ENCODE assay signal across 26 cellular contexts in the genomic region with DNA sequence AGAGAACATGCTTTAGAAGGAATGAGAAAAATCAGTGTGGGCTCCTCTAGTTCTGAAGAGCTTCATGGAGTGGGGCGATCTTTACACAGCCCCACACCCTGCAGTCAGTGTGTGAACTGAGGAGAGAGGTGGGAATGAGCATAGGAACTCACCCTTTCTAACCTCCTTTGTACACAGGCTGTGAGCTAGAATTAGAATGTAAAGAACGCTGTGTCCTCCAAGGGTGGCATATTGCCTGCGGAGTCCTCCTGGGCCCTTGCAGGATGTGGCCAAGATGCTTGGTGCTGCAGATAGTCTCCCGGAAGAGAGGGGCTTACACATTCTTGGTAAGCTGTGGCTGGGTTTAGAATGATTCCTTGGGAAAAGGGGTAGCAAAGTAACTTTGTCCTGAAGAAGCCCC. TPM values are rescaled to one million over a fixed set of nuclear protein-coding genes. Genes with fewer than 3 reads are reported as not detected.
A peak's percentile ranks its signal among the peaks of the same experiment; 100 is the strongest.
DNase-seq lines count a peak whose midpoint lies in the region; ATAC-seq and TF ChIP-seq lines count a peak whose summit lies in the region.
"Had no signal": no experiment of that assay in that cellular context is flagged by ENCODE, and none has a peak within 500 bp of the region (broad histone marks: within the 10 kb centered on the region; RNA-seq: fewer than 3 reads in every experiment).

No MANE protein-coding gene starts in this region.

- peak; percentile 24 to 61 for TF ChIP-seq POLR2A in gastrocnemius medialis (IDR thresholded peaks at IDR 0.05)

- H3K4me1 Mint-ChIP-seq in activated CD4-positive, alpha-beta T cell treated with anti-CD3 and anti-CD28 coated beads, Interleukin-2, amount 10 ng/mL, durations not matched to agents 24 days and 14 days = peaks cover 56% of the 10 kb centered on the region

- H3K27me3 Mint-ChIP-seq in activated CD4-positive, alpha-beta T cell treated with anti-CD3 and anti-CD28 coated beads, Interleukin-2, amount 10 ng/mL, durations not matched to agents 24 days and 14 days = no peaks in the 10 kb centered on the region
- H3K27me3 Mint-ChIP-seq: activated naive CD4-positive, alpha-beta T cell treated with anti-CD3 and anti-CD28 coated beads, Interleukin-2, amount 50 U/mL, for 24 hours had no signal

- H3K9me3 Mint-ChIP-seq in activated CD4-positive, alpha-beta T cell treated with anti-CD3 and anti-CD28 coated beads, Interleukin-2, amount 10 ng/mL, durations not matched to agents 24 days and 14 days = no peaks in the 10 kb centered on the region
- H3K9me3 Mint-ChIP-seq: activated naive CD4-positive, alpha-beta T cell treated with anti-CD3 and anti-CD28 coated beads, Interleukin-2, amount 50 U/mL, for 24 hours; brain; GM23338 had no signal

- peak; percentile 70 for DNase-seq in activated CD4-positive, alpha-beta T cell treated with anti-CD3 and anti-CD28 coated beads, Interleukin-2, amount 10 ng/mL, durations not matched to agents 24 days and 14 days
- DNase-seq in activated CD4-positive, alpha-beta T cell treated with anti-CD3 and anti-CD28 coated beads for 1 hour = no peak
- DNase-seq in SK-MEL-5 (ENCODE audit: low read depth, low spot score) = peak; percentile 70
- no peak for DNase-seq in right atrium auricular region (ENCODE audit: low spot score)
- peak; percentile 62 to 77 for DNase-seq in gastrocnemius medialis
- DNase-seq in mucosa of gallbladder (ENCODE audit: low spot score) = no peak
- DNase-seq: activated CD4-positive, CD25-positive, alpha-beta regulatory T cell treated with anti-CD3 and anti-CD28 coated beads, Interleukin-2, amount 50 U/mL, for 72 hours; BE2C; colonic mucosa; DMS 273 treated with DMSO at 0.1 percent for 48 hours; hypothalamus; kidney; midbrain; NCI-H1417 treated with DMSO at 0.1 percent for 48 hours; NCI-H2171; nucleus accumbens; PC-3; stimulated activated CD4-positive, alpha-beta T cell treated with anti-CD3 and anti-CD28 coated beads, Interleukin-2, amount 100 ng/mL, for 48 hours; T-helper 9 cell had no signal

- H3K4me1 ChIP-seq in right atrium auricular region (peaks cover 0 to 88% of the 10 kb centered on the region in 2 donors), gastrocnemius medialis (peaks cover 66 to 91% of the 10 kb centered on the region in 2 donors)
- H3K4me1 ChIP-seq: BE2C, colonic mucosa, SJSA1 had no signal

- no peaks in the 10 kb centered on the region for H3K9me3 ChIP-seq in right atrium auricular region
- H3K9me3 ChIP-seq in gastrocnemius medialis = no peaks in the 10 kb centered on the region
- H3K9me3 ChIP-seq: BE2C, colonic mucosa, SJSA1 had no signal

- no peak for TF ChIP-seq CTCF in right atrium auricular region (IDR thresholded peaks at IDR 0.05)
- no peak for TF ChIP-seq CTCF in gastrocnemius medialis (IDR thresholded peaks at IDR 0.05 in 4 of 5, conservative IDR thresholded peaks at IDR 0.05 in 1 of 5)

- no peaks in the 10 kb centered on the region for H3K36me3 Mint-ChIP-seq in activated CD4-positive, alpha-beta T cell treated with anti-CD3 and anti-CD28 coated beads, Interleukin-2, amount 10 ng/mL, durations not matched to agents 24 days and 14 days (ENCODE audit: low read depth)
- H3K36me3 Mint-ChIP-seq: activated naive CD4-positive, alpha-beta T cell treated with anti-CD3 and anti-CD28 coated beads, Interleukin-2, amount 50 U/mL, for 24 hours; brain had no signal

- H3K4me3 ChIP-seq in right atrium auricular region (no peak overlapping the region), gastrocnemius medialis (no peak overlapping the region)
- H3K4me3 ChIP-seq: colonic mucosa, GM23338, SJSA1 had no signal

- in situ Hi-C loops in SK-MEL-5 (cut with HindIII; ENCODE audit: low pct_unique_long_range_greater_than_20kb, low sequenced_read_pairs) = no loop called here
- in situ Hi-C loops in gastrocnemius medialis (cut with MboI; ENCODE audit: low sequenced_read_pairs in 4 of 4) = no loop called here

- H3K27ac ChIP-seq in right atrium auricular region = peak overlapping the region; percentile 69 to 74
- peak overlapping the region; percentile 75 to 99 (median 96) for H3K27ac ChIP-seq in gastrocnemius medialis
- H3K27ac ChIP-seq: 22Rv1, colonic mucosa, SJSA1 had no signal

- H3K27ac Mint-ChIP-seq in activated CD4-positive, alpha-beta T cell treated with anti-CD3 and anti-CD28 coated beads, Interleukin-2, amount 10 ng/mL, durations not matched to agents 24 days and 14 days = peak overlapping the region; percentile 68
- H3K27ac Mint-ChIP-seq: activated naive CD4-positive, alpha-beta T cell treated with anti-CD3 and anti-CD28 coated beads, Interleukin-2, amount 50 U/mL, for 24 hours; brain; GM23338 had no signal

- no peak overlapping the region for H3K4me3 Mint-ChIP-seq in activated CD4-positive, alpha-beta T cell treated with anti-CD3 and anti-CD28 coated beads, Interleukin-2, amount 10 ng/mL, durations not matched to agents 24 days and 14 days
- H3K4me3 Mint-ChIP-seq: activated naive CD4-positive, alpha-beta T cell treated with anti-CD3 and anti-CD28 coated beads, Interleukin-2, amount 50 U/mL, for 24 hours; brain; GM23338 had no signal

- no peaks in the 10 kb centered on the region for H3K27me3 ChIP-seq in right atrium auricular region
- no peaks in the 10 kb centered on the region for H3K27me3 ChIP-seq in gastrocnemius medialis
- H3K27me3 ChIP-seq: BE2C, colonic mucosa, SJSA1 had no signal

- peak; percentile 63 to 66 for ATAC-seq in gastrocnemius medialis
- ATAC-seq in GM19467 (IDR thresholded peaks at IDR 0.05; ENCODE audit: unreplicated experiment) = no peak
- no peak for ATAC-seq in GM18909 (IDR thresholded peaks at IDR 0.05; ENCODE audit: poor library complexity, unreplicated experiment)
- ATAC-seq: GM23338, PC-3 had no signal

- H3K36me3 ChIP-seq in right atrium auricular region (no peaks in the 10 kb centered on the region), gastrocnemius medialis (no peaks in the 10 kb centered on the region)
- H3K36me3 ChIP-seq: BE2C, colonic mucosa, SJSA1 had no signal

- intact Hi-C loops in activated CD4-positive, alpha-beta T cell treated with anti-CD3 and anti-CD28 coated beads, Interleukin-2, amount 10 ng/mL, durations not matched to agents 24 days and 14 days (cut with micrococcal nuclease) = loop anchor here (10.0 kb wide), 1 partner anchor 45 kb away; the partner anchor contains the start of gene NINJ2
- intact Hi-C loops in gastrocnemius medialis (cut with DNase I; ENCODE audit: low total_unique reads) = no loop called here

RNA-seq across cellular contexts. Expression of gene NINJ2, which starts 43.9 kb away (rescaled TPM):
- total RNA-seq in activated CD4-positive, alpha-beta T cell treated with anti-CD3 and anti-CD28 coated beads, Interleukin-2, amount 10 ng/mL, durations not matched to agents 24 days and 14 days = 4.8 and 5.5 TPM in 2 replicates
- total RNA-seq in SK-MEL-5 (2014; rRNA removed; shearing (Covaris generic)) = 0.26 and 0.51 TPM in 2 replicates
- 0.28 TPM in 1 of 2 replicates, not detected in the other for polyA plus RNA-seq in SK-MEL-5 (2015; cell fraction: cytosol; rRNA removed)
- polyA plus RNA-seq in SK-MEL-5 (2015; cell fraction: nucleus; rRNA removed) = not detected in 2 replicates
- total RNA-seq in right atrium auricular region (1 to 10 TPM; 5.4 to 8.8 TPM), gastrocnemius medialis (100 to 1,000 TPM in 1 of 4 donors, 10 to 100 TPM in 3; 12.0 to 106 (median 78.5) TPM), mucosa of gallbladder (1.7 TPM)
- total RNA-seq: PC-3, SJSA1 had no signal

Comparison
In these comparisons a context has a peak if more than half of its experiments do, and no peak if none do; other contexts are left out.
1. DNase-seq: peak in activated CD4-positive, alpha-beta T cell treated with anti-CD3 and anti-CD28 coated beads, Interleukin-2, amount 10 ng/mL, durations not matched to agents 24 days and 14 days (single experiment), SK-MEL-5 (single experiment) and gastrocnemius medialis (2 of 2); none in activated CD4-positive, alpha-beta T cell treated with anti-CD3 and anti-CD28 coated beads for 1 hour (single experiment), right atrium auricular region (single experiment) and mucosa of gallbladder (single experiment).
2. ATAC-seq: peak in gastrocnemius medialis (2 of 2); none in GM19467 (single experiment) and GM18909 (single experiment).